23 cellular contexts compared by ENCODE assay signal in the genomic region with DNA sequence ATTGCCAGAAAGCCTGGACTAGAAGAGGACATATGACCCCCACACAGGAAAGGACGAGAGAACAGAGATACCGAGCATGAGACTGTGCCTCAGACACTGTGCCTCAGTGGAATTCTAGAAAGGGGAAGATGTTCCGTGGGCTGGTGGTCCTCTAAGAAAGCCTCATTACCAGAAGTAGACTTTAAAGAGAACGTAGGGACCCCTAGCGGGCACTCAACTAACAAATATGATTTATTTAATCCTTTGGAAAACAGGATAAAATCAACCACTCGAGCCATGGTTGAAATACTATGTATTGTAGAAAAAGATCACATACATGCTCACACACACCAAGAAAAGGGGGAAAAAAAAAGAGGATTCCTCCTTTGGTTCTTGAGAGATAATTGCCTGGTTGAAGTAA.
A peak's percentile ranks its signal among the peaks of the same experiment; 100 is the strongest.
DNase-seq lines count a peak whose midpoint lies in the region; FAIRE-seq and TF ChIP-seq lines count a peak whose summit lies in the region.
"Had no signal": no experiment of that assay in that cellular context is flagged by ENCODE, and none has a peak within 500 bp of the region (broad histone marks: within the 10 kb centered on the region; RNA-seq: fewer than 3 reads in every experiment).

No MANE protein-coding gene starts in this region.

- H3K9me3 ChIP-seq in OCI-LY3 (ENCODE audit: insufficient read depth, low read length) = no peaks in the 10 kb centered on the region
- H3K9me3 ChIP-seq: SJCRH30 had no signal

- no peaks in the 10 kb centered on the region for H3K36me3 ChIP-seq in OCI-LY3 (replicated peaks; ENCODE audit: low read depth, low read length)
- H3K36me3 ChIP-seq: SJCRH30 had no signal

- peak; percentile 27 for TF ChIP-seq CTCF in OCI-LY3 (IDR thresholded peaks at IDR 0.05; ENCODE audit: low read depth, low read length)
- peak; percentile 16 for TF ChIP-seq CTCF in neural crest cell (conservative IDR thresholded peaks at IDR 0.05)

- no peak overlapping the region for H3K4me3 ChIP-seq in Jurkat, Clone E6-1 (ENCODE audit: low read length)
- H3K4me3 ChIP-seq in OCI-LY3 (ENCODE audit: low read length) = no peak overlapping the region
- H3K4me3 ChIP-seq: SJCRH30 had no signal

- no peak overlapping the region for H3K9ac ChIP-seq in OCI-LY3 (ENCODE audit: low read length)

- H3K27ac ChIP-seq in OCI-LY3 (ENCODE audit: low read length) = no peak overlapping the region
- H3K27ac ChIP-seq: SJCRH30 had no signal

- no peaks in the 10 kb centered on the region for H3K4me1 ChIP-seq in OCI-LY3 (ENCODE audit: low read length)
- H3K4me1 ChIP-seq: SJCRH30 had no signal

- no peaks in the 10 kb centered on the region for H3K4me1 Mint-ChIP-seq in neural crest cell
- H3K4me1 Mint-ChIP-seq: B cell; CD4-positive, CD25-positive, alpha-beta regulatory T cell; IgD-negative memory B cell had no signal

- H3K27me3 Mint-ChIP-seq in neural crest cell (ENCODE audit: low read depth) = no peaks in the 10 kb centered on the region
- H3K27me3 Mint-ChIP-seq: B cell; CD4-positive, CD25-positive, alpha-beta regulatory T cell; IgD-negative memory B cell had no signal

- DNase-seq in DMS153 treated with DMSO at 0.1 percent for 48 hours (lab: John Stamatoyannopoulos, UW; ENCODE audit: unreplicated experiment) = peak; percentile 6
- DNase-seq in DMS153 (lab: John Stamatoyannopoulos, UW) = no peak
- DNase-seq in Jurkat, Clone E6-1 (ENCODE audit: low read depth, low spot score) = peak; percentile 3
- DNase-seq in neural crest cell (ENCODE audit: low read depth, low spot score) = no peak
- no peak for DNase-seq in RKO (ENCODE audit: low spot score)
- no peak for DNase-seq in GM19239 (ENCODE audit: insufficient read length, low spot score)
- DNase-seq in stimulated activated CD4-positive, alpha-beta T cell treated with anti-CD3 and anti-CD28 coated beads, Interleukin-4, amount 100 ng/mL, for 24 hours = no peak
- DNase-seq: 8988T; CD4-positive, CD25-positive, alpha-beta regulatory T cell; COR-L47; DMS53; H7; MM.1S; NCI-H1105 treated with DMSO at 0.1 percent for 48 hours; NCI-H187 treated with DMSO at 0.1 percent for 48 hours; NCI-H2171; NCI-H526; RPMI8226 had no signal

- H3K27me3 ChIP-seq in OCI-LY3 (ENCODE audit: low read depth, low read length) = no peaks in the 10 kb centered on the region
- H3K27me3 ChIP-seq: SJCRH30 had no signal

- H3K36me3 Mint-ChIP-seq in neural crest cell (ENCODE audit: low read depth) = no peaks in the 10 kb centered on the region
- H3K36me3 Mint-ChIP-seq: CD4-positive, CD25-positive, alpha-beta regulatory T cell; IgD-negative memory B cell had no signal

- no peak for FAIRE-seq in GM19239 (lab: Jason Lieb, UNC)

- H4K20me1 ChIP-seq in OCI-LY3 (ENCODE audit: insufficient read depth, low read length) = no peaks in the 10 kb centered on the region

- no peak overlapping the region for H3K4me3 Mint-ChIP-seq in neural crest cell
- H3K4me3 Mint-ChIP-seq: B cell; CD4-positive, CD25-positive, alpha-beta regulatory T cell; IgD-negative memory B cell; T-helper 1 cell treated with Interleukin-12 subunit alpha and Interleukin-12 subunit beta and Interleukin-4 antibody, amounts not matched to agents 30 μg/mL and 1 μg/mL, for 36 hours had no signal

- H3K27ac Mint-ChIP-seq in neural crest cell (ENCODE audit: unreplicated experiment) = no peak overlapping the region
- H3K27ac Mint-ChIP-seq: B cell; CD4-positive, CD25-positive, alpha-beta regulatory T cell; IgD-negative memory B cell; T-helper 1 cell treated with Interleukin-12 subunit alpha and Interleukin-12 subunit beta and Interleukin-4 antibody, amounts not matched to agents 30 μg/mL and 1 μg/mL, for 36 hours had no signal

- H3K79me2 ChIP-seq in OCI-LY3 (ENCODE audit: low read length) = no peaks in the 10 kb centered on the region

- H2AFZ ChIP-seq in OCI-LY3 (ENCODE audit: low read depth, low read length) = 0 out of 2 replicates have a peak overlapping the region, but pooled peaks have one; percentile 30

- H3K9me3 Mint-ChIP-seq in neural crest cell = no peaks in the 10 kb centered on the region
- H3K9me3 Mint-ChIP-seq: IgD-negative memory B cell; T-helper 1 cell treated with Interleukin-12 subunit alpha and Interleukin-12 subunit beta and Interleukin-4 antibody, amounts not matched to agents 30 μg/mL and 1 μg/mL, for 36 hours had no signal

- H3K4me2 ChIP-seq in OCI-LY3 (ENCODE audit: low read length) = peak overlapping the region; percentile 22; the same call in 1 of the 2 replicates

Comparison
In these comparisons a context has a peak if more than half of its experiments do, and no peak if none do; other contexts are left out.
1. DNase-seq: peak in DMS153 treated with DMSO at 0.1 percent for 48 hours (single experiment) and Jurkat, Clone E6-1 (single experiment); none in DMS153 (single experiment), neural crest cell (single experiment), RKO (single experiment), GM19239 (single experiment) and stimulated activated CD4-positive, alpha-beta T cell treated with anti-CD3 and anti-CD28 coated beads, Interleukin-4, amount 100 ng/mL, for 24 hours (single experiment).